In genomic region chr17:17853811-17854527, GRCh38 we compare ENCODE assay signal across 16 cellular contexts. TPM values are rescaled to one million over a fixed set of nuclear protein-coding genes. Genes with fewer than 3 reads are reported as not detected.
A peak's percentile ranks its signal among the peaks of the same experiment; 100 is the strongest.
DNase-seq lines count a peak whose midpoint lies in the region; ATAC-seq, FAIRE-seq and TF ChIP-seq lines count a peak whose summit lies in the region.
"Had no signal": no experiment of that assay in that cellular context is flagged by ENCODE, and none has a peak within 500 bp of the region (broad histone marks: within the 10 kb centered on the region; RNA-seq: fewer than 3 reads in every experiment).

No MANE protein-coding gene starts in this region.

- H3K9ac ChIP-seq in adipocyte (ENCODE audit: low read length) (peak overlapping the region; percentile 10), kidney (ENCODE audit: low read length in 2 of 2) (no peak overlapping the region)

- H3K36me3 ChIP-seq in RWPE2 (ENCODE audit: low read depth) = no peaks in the 10 kb centered on the region; the same call in 1 of the 2 replicates
- H3K36me3 ChIP-seq in adipocyte (ENCODE audit: control insufficient read depth, insufficient read depth, low read length, severe bottlenecking) = peaks cover 4% of the 10 kb centered on the region
- no peaks in the 10 kb centered on the region for H3K36me3 ChIP-seq in kidney (ENCODE audit: control insufficient read depth in 1 of 2, insufficient read depth in 2 of 2, low read length in 2 of 2)

- H3K27me3 Mint-ChIP-seq in activated T-cell treated with anti-CD3 and anti-CD28 coated beads, Interleukin-2, amount 50 U/mL, for 24 hours = no peaks in the 10 kb centered on the region

- peak overlapping the region; percentile 97 for H3K27ac Mint-ChIP-seq in activated T-cell treated with anti-CD3 and anti-CD28 coated beads, Interleukin-2, amount 50 U/mL, for 24 hours

- H3K27ac ChIP-seq in RWPE2 (ENCODE audit: poor library complexity, severe bottlenecking) = peak overlapping the region; percentile 43
- no peak overlapping the region for H3K27ac ChIP-seq in kidney (ENCODE audit: low read depth in 2 of 2, low read length in 2 of 2)

- H3K9me3 Mint-ChIP-seq in activated T-cell treated with anti-CD3 and anti-CD28 coated beads, Interleukin-2, amount 50 U/mL, for 24 hours = no peaks in the 10 kb centered on the region

- H3K27me3 ChIP-seq in RWPE2 (ENCODE audit: insufficient read depth, poor library complexity, severe bottlenecking) = no peaks in the 10 kb centered on the region
- H3K27me3 ChIP-seq in adipocyte (replicated peaks; ENCODE audit: control insufficient read depth, insufficient read depth, low read length) = no peaks in the 10 kb centered on the region

- peak overlapping the region; percentile 68 for H3K4me3 Mint-ChIP-seq in activated T-cell treated with anti-CD3 and anti-CD28 coated beads, Interleukin-2, amount 50 U/mL, for 24 hours

- peak; percentile 52 for DNase-seq in activated T-cell treated with anti-CD3 and anti-CD28 coated beads, Interleukin-2, amount 50 U/mL, for 24 hours
- no peak for DNase-seq in activated T-cell treated with anti-CD3 and anti-CD28 coated beads for 4 hours
- DNase-seq in RWPE2 (ENCODE audit: low spot score) = no peak
- DNase-seq in adipocyte (ENCODE audit: low read depth) = no peak
- DNase-seq in stimulated activated naive CD8-positive, alpha-beta T cell treated with anti-CD3 and anti-CD28 coated beads, Interleukin-15, Interleukin-2, amounts not matched to agents 100 U/mL and 50 U/mL, for 24 hours = peak; percentile 59
- DNase-seq in DMS 273 treated with DMSO at 0.1 percent for 48 hours (lab: John Stamatoyannopoulos, UW) = no peak
- no peak for DNase-seq in kidney
- DNase-seq in foreskin melanocyte = no peak
- DNase-seq: cortex of kidney, DND-41, HCEC 1CT, NCI-H1092, NCI-H446 treated with DMSO at 0.1 percent for 48 hours, retina, Right ventricle myocardium superior had no signal

- peak; percentile 60 for ATAC-seq in RWPE2 (ENCODE audit: low read depth)
- peak; percentile 63 for ATAC-seq in stimulated activated naive CD8-positive, alpha-beta T cell treated with anti-CD3 and anti-CD28 coated beads, Interleukin-15, Interleukin-2, amounts not matched to agents 100 U/mL and 50 U/mL, for 24 hours

- H3K4me3 ChIP-seq in RWPE2 (ENCODE audit: severe bottlenecking) (no peak overlapping the region), adipocyte (ENCODE audit: low read length) (no peak overlapping the region), kidney (ENCODE audit: low read length in 2 of 2) (no peak overlapping the region)

- H3K9me3 ChIP-seq in RWPE2 (ENCODE audit: severe bottlenecking) (no peaks in the 10 kb centered on the region), adipocyte (ENCODE audit: control insufficient read depth, low read length) (no peaks in the 10 kb centered on the region), kidney (ENCODE audit: control insufficient read depth in 1 of 2, low read length in 2 of 2) (no peaks in the 10 kb centered on the region)

- H3K4me1 ChIP-seq in RWPE2 (ENCODE audit: insufficient read depth, poor library complexity, severe bottlenecking) = peaks cover 11% of the 10 kb centered on the region
- peaks cover 62% of the 10 kb centered on the region for H3K4me1 ChIP-seq in adipocyte (ENCODE audit: control insufficient read depth, insufficient read depth, low read length)
- peaks cover 21 to 24% of the 10 kb centered on the region in 2 donors for H3K4me1 ChIP-seq in kidney (ENCODE audit: control insufficient read depth in 1 of 2, insufficient read depth in 1 of 2, low read depth in 1 of 2, low read length in 2 of 2)

- TF ChIP-seq CTCF in RWPE2 (IDR thresholded peaks at IDR 0.05; ENCODE audit: poor library complexity, severe bottlenecking) = no peak
- TF ChIP-seq CTCF in kidney (IDR thresholded peaks at IDR 0.05; ENCODE audit: borderline replicate concordance, extremely low read depth, insufficient read depth) = no peak

- FAIRE-seq in kidney (lab: Jason Lieb, UNC) = no peak
- FAIRE-seq: urothelium cell line had no signal

- peaks cover 78% of the 10 kb centered on the region for H3K4me1 Mint-ChIP-seq in activated T-cell treated with anti-CD3 and anti-CD28 coated beads, Interleukin-2, amount 50 U/mL, for 24 hours (ENCODE audit: low read depth)

- H3K36me3 Mint-ChIP-seq in activated T-cell treated with anti-CD3 and anti-CD28 coated beads, Interleukin-2, amount 50 U/mL, for 24 hours (ENCODE audit: low read depth) = peaks cover 5% of the 10 kb centered on the region

- intact Hi-C loops in kidney (cut with DNase I) = no loop called here

RNA-seq across cellular contexts. Expression of gene SREBF1, which starts 17.2 kb away (rescaled TPM):
- total RNA-seq in kidney = 48.3 TPM
- polyA plus RNA-seq in kidney (ENCODE audit: insufficient read depth, low read depth, low replicate concordance) = 37.6 TPM

Comparison
In these comparisons a context has a peak if more than half of its experiments do, and no peak if none do; other contexts are left out.
1. DNase-seq: peak in activated T-cell treated with anti-CD3 and anti-CD28 coated beads, Interleukin-2, amount 50 U/mL, for 24 hours (single experiment) and stimulated activated naive CD8-positive, alpha-beta T cell treated with anti-CD3 and anti-CD28 coated beads, Interleukin-15, Interleukin-2, amounts not matched to agents 100 U/mL and 50 U/mL, for 24 hours (single experiment); none in activated T-cell treated with anti-CD3 and anti-CD28 coated beads for 4 hours (single experiment), RWPE2 (single experiment), adipocyte (single experiment), DMS 273 treated with DMSO at 0.1 percent for 48 hours (single experiment), kidney (single experiment) and foreskin melanocyte (single experiment).